Comparison of ENCODE assay signal across 8 cellular contexts in the genomic region with DNA sequence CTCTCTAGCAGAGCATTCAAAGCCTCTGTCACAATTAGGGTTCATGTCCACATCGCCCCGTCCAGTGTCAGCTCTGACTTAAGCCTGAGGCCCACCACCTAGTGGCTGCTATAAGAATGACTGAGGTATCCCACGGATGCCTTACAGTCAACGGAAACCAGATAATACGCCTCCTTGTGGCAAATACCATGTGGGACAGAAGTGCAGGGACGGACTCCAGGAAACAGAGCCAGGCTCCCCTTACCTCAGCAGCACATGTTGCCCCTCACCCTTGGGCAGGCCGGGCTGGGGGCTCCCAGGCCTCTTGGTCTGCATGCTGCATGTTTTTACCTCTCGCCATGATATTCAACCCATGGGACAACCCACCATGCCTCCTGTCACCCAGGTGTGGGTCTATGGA.
DNase-seq lines count a peak whose midpoint lies in the region; ATAC-seq and TF ChIP-seq lines count a peak whose summit lies in the region.

No MANE protein-coding gene starts in this region.

- H3K9me3 ChIP-seq in Karpas-422 (ENCODE audit: low read length) (no peaks in the 10 kb centered on the region), breast epithelium (no peaks in the 10 kb centered on the region)

- H3K27ac Mint-ChIP-seq in stimulated activated naive CD8-positive, alpha-beta T cell treated with anti-CD3 and anti-CD28 coated beads, Interleukin-15, amount 100 ng/mL, for 72 hours = no peak overlapping the region

- H2AFZ ChIP-seq in Karpas-422 (ENCODE audit: low read length) = no peak overlapping the region

- no peaks in the 10 kb centered on the region for H3K27me3 Mint-ChIP-seq in stimulated activated naive CD8-positive, alpha-beta T cell treated with anti-CD3 and anti-CD28 coated beads, Interleukin-15, amount 100 ng/mL, for 72 hours

- in situ Hi-C loops in SK-MEL-5 (cut with HindIII; ENCODE audit: low pct_unique_long_range_greater_than_20kb, low sequenced_read_pairs) = no loop called here

- TF ChIP-seq POLR2A in breast epithelium (IDR thresholded peaks at IDR 0.05) = no peak

- H3K79me2 ChIP-seq in Karpas-422 (ENCODE audit: low read length) = no peaks in the 10 kb centered on the region

- no peaks in the 10 kb centered on the region for H3K9me2 ChIP-seq in Karpas-422 (replicated peaks; ENCODE audit: insufficient read depth, low read length)

- no peak overlapping the region for H3K4me3 Mint-ChIP-seq in stimulated activated naive CD8-positive, alpha-beta T cell treated with anti-CD3 and anti-CD28 coated beads, Interleukin-15, amount 100 ng/mL, for 72 hours

- TF ChIP-seq CTCF in breast epithelium (IDR thresholded peaks at IDR 0.05) = peak in 2 of 3 donors; percentile 31 to 57

- H3K4me1 Mint-ChIP-seq in stimulated activated naive CD8-positive, alpha-beta T cell treated with anti-CD3 and anti-CD28 coated beads, Interleukin-15, amount 100 ng/mL, for 72 hours = peaks cover 5% of the 10 kb centered on the region

- H3K27ac ChIP-seq in Karpas-422 (ENCODE audit: low read length) (no peak overlapping the region), breast epithelium (no peak overlapping the region)

- H4K20me1 ChIP-seq in Karpas-422 (ENCODE audit: insufficient read depth, low read depth, low read length) = no peaks in the 10 kb centered on the region

- no peak overlapping the region for H3K4me2 ChIP-seq in Karpas-422 (ENCODE audit: low read depth, low read length, poor library complexity, severe bottlenecking)

- H3K4me1 ChIP-seq in Karpas-422 (ENCODE audit: low read length) = peaks cover 3% of the 10 kb centered on the region
- H3K4me1 ChIP-seq in breast epithelium = no peaks in the 10 kb centered on the region

- no peaks in the 10 kb centered on the region for H3K36me3 ChIP-seq in Karpas-422 (ENCODE audit: insufficient read depth, low read length)
- no peaks in the 10 kb centered on the region for H3K36me3 ChIP-seq in breast epithelium

- H3K4me3 ChIP-seq in Karpas-422 (ENCODE audit: low read length) = no peak overlapping the region
- no peak overlapping the region for H3K4me3 ChIP-seq in breast epithelium

- H3K9me3 Mint-ChIP-seq in stimulated activated naive CD8-positive, alpha-beta T cell treated with anti-CD3 and anti-CD28 coated beads, Interleukin-15, amount 100 ng/mL, for 72 hours = no peaks in the 10 kb centered on the region

- H3K9ac ChIP-seq in Karpas-422 (ENCODE audit: low read length) = no peak overlapping the region

- no peaks in the 10 kb centered on the region for H3K27me3 ChIP-seq in Karpas-422 (ENCODE audit: low read length)
- H3K27me3 ChIP-seq in breast epithelium = no peaks in the 10 kb centered on the region

- DNase-seq in Ammon's horn (ENCODE audit: low spot score) = peak; percentile 39
- peak; percentile 95 for DNase-seq in Karpas-422
- DNase-seq in SK-MEL-5 (ENCODE audit: low read depth, low spot score) = peak; percentile 93
- DNase-seq in breast epithelium (ENCODE audit: low spot score in 2 of 2) = no peak
- peak; percentile 64 for DNase-seq in left lobe of liver (ENCODE audit: low spot score)
- peak; percentile 55 to 63 for DNase-seq in stimulated activated naive CD8-positive, alpha-beta T cell treated with anti-CD3 and anti-CD28 coated beads, Interleukin-15, amount 100 ng/mL, for 72 hours
- DNase-seq in NK-92 treated with Interleukin-12 subunit alpha and Interleukin-12 subunit beta, amount 100 ng/mL, for 24 hours (lab: John Stamatoyannopoulos, UW) = no peak

- ATAC-seq in GM18867 (IDR thresholded peaks at IDR 0.05; ENCODE audit: unreplicated experiment) (peak; percentile 81), left lobe of liver (peak; percentile 91)
- ATAC-seq in stimulated activated naive CD8-positive, alpha-beta T cell treated with anti-CD3 and anti-CD28 coated beads, Interleukin-15, amount 100 ng/mL, for 72 hours = peak; percentile 83

- intact Hi-C loops in breast epithelium (cut with DNase I; ENCODE audit: low total_unique reads) = no loop called here

Comparison
In these comparisons a context has a peak if more than half of its experiments do, and no peak if none do; other contexts are left out.
1. DNase-seq: peak in Ammon's horn (single experiment), Karpas-422 (single experiment), SK-MEL-5 (single experiment), left lobe of liver (single experiment) and stimulated activated naive CD8-positive, alpha-beta T cell treated with anti-CD3 and anti-CD28 coated beads, Interleukin-15, amount 100 ng/mL, for 72 hours (2 of 2); none in breast epithelium (0 of 2) and NK-92 treated with Interleukin-12 subunit alpha and Interleukin-12 subunit beta, amount 100 ng/mL, for 24 hours (single experiment).
2. Peak in every context shown above with its lines, with median percentiles within 50 percentile points of each other: ATAC-seq.